ENCODE assay signal across 11 cellular contexts in genomic region chr4:8754634-8755589, GRCh38.
"Had no signal": no experiment of that assay in that cellular context is flagged by ENCODE, and none has a peak within 500 bp of the region (broad histone marks: within the 10 kb centered on the region; RNA-seq: fewer than 3 reads in every experiment).

No MANE protein-coding gene starts in this region.

- H3K27me3 ChIP-seq: adrenal gland, tibial artery had no signal

- H3K27me3 Mint-ChIP-seq: activated CD4-positive, alpha-beta memory T cell treated with anti-CD3 and anti-CD28 coated beads for 36 hours; activated naive CD4-positive, alpha-beta T cell treated with anti-CD3 and anti-CD28 coated beads, Interleukin-2, amount 10 ng/mL, durations not matched to agents 7 days and 5 days had no signal

- H3K4me3 ChIP-seq: adrenal gland, tibial artery had no signal

- ATAC-seq: activated CD4-positive, CD25-positive, alpha-beta regulatory T cell treated with anti-CD3 and anti-CD28 coated beads, Interleukin-2, amount 50 U/mL, for 24 hours; esophagus mucosa; left cardiac atrium had no signal

- H3K36me3 Mint-ChIP-seq: activated CD4-positive, alpha-beta memory T cell treated with anti-CD3 and anti-CD28 coated beads for 36 hours; activated naive CD4-positive, alpha-beta T cell treated with anti-CD3 and anti-CD28 coated beads, Interleukin-2, amount 10 ng/mL, durations not matched to agents 7 days and 5 days had no signal

- H3K9me3 Mint-ChIP-seq: activated CD4-positive, alpha-beta memory T cell treated with anti-CD3 and anti-CD28 coated beads for 36 hours; activated naive CD4-positive, alpha-beta T cell treated with anti-CD3 and anti-CD28 coated beads, Interleukin-2, amount 10 ng/mL, durations not matched to agents 7 days and 5 days had no signal

- H3K9me3 ChIP-seq: adrenal gland, tibial artery had no signal

- H3K4me1 ChIP-seq: adrenal gland, tibial artery had no signal

- DNase-seq: activated CD4-positive, alpha-beta memory T cell treated with anti-CD3 and anti-CD28 coated beads for 36 hours; activated naive CD4-positive, alpha-beta T cell treated with anti-CD3 and anti-CD28 coated beads, Interleukin-2, amount 10 ng/mL, durations not matched to agents 7 days and 5 days; central memory CD4-positive, alpha-beta T cell; left cardiac atrium; nephron progenitor cell; stimulated activated CD4-positive, alpha-beta T cell treated with anti-CD3 and anti-CD28 coated beads, Interleukin-15, amount 100 ng/mL, for 24 hours; stimulated activated CD4-positive, alpha-beta T cell treated with anti-CD3 and anti-CD28 coated beads, Interleukin-4, amount 100 ng/mL, for 4 hours had no signal

- H3K4me3 Mint-ChIP-seq: activated CD4-positive, alpha-beta memory T cell treated with anti-CD3 and anti-CD28 coated beads for 36 hours; activated naive CD4-positive, alpha-beta T cell treated with anti-CD3 and anti-CD28 coated beads, Interleukin-2, amount 10 ng/mL, durations not matched to agents 7 days and 5 days; nephron progenitor cell had no signal

- H3K27ac ChIP-seq: adrenal gland, tibial artery had no signal

- H3K27ac Mint-ChIP-seq: activated CD4-positive, alpha-beta memory T cell treated with anti-CD3 and anti-CD28 coated beads for 36 hours; activated naive CD4-positive, alpha-beta T cell treated with anti-CD3 and anti-CD28 coated beads, Interleukin-2, amount 10 ng/mL, durations not matched to agents 7 days and 5 days; nephron progenitor cell had no signal

- H3K36me3 ChIP-seq: adrenal gland, tibial artery had no signal

- H3K4me1 Mint-ChIP-seq: activated naive CD4-positive, alpha-beta T cell treated with anti-CD3 and anti-CD28 coated beads, Interleukin-2, amount 10 ng/mL, durations not matched to agents 7 days and 5 days had no signal
